In the genomic region with DNA sequence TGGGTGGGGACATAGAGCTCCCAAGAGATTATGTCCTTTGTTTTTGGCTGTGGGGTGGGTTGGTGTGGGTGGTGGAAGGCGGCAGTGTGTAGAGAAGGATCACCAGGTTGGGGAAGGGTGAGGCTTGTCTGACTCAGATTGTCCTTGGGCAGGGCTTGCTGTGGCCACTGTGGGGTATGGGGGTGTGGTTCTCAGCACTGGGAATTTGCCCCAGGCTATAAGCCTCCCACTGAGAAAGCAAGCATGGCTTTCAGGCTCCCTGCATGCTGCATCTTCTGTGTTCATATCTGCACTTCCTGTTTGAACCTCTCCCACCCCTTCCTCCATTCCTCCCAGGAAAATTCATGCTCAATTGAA, we compare ENCODE assay signal across 8 cellular contexts. TPM values are rescaled to one million over a fixed set of nuclear protein-coding genes. Genes with fewer than 3 reads are reported as not detected.
DNase-seq lines count a peak whose midpoint lies in the region; ATAC-seq and TF ChIP-seq lines count a peak whose summit lies in the region.

No MANE protein-coding gene starts in this region.

- TF ChIP-seq CTCF in Calu3 (IDR thresholded peaks at IDR 0.05; ENCODE audit: unreplicated experiment), result no peak

- BruUV-seq in Calu3 (replicated peaks; lab: Mats Ljungman, UMichigan), result no TSS peak

- H3K4me1 Mint-ChIP-seq in Calu3 (ENCODE audit: low read depth, unreplicated experiment), result peaks cover 61% of the 10 kb centered on the region
- H3K4me1 Mint-ChIP-seq in activated CD4-positive, alpha-beta memory T cell treated with anti-CD3 and anti-CD28 coated beads, Interleukin-2, amount 10 ng/mL, durations not matched to agents 7 days and 5 days, result peaks cover 44% of the 10 kb centered on the region

- peak overlapping the region; percentile 91 for H3K27ac Mint-ChIP-seq in Calu3 (ENCODE audit: unreplicated experiment)
- H3K27ac Mint-ChIP-seq in activated CD4-positive, alpha-beta memory T cell treated with anti-CD3 and anti-CD28 coated beads, Interleukin-2, amount 10 ng/mL, durations not matched to agents 7 days and 5 days, result peak overlapping the region; percentile 75

- peaks cover 2% of the 10 kb centered on the region for H3K9me3 Mint-ChIP-seq in Calu3 (ENCODE audit: low read depth, unreplicated experiment)
- peaks cover 1% of the 10 kb centered on the region for H3K9me3 Mint-ChIP-seq in activated CD4-positive, alpha-beta memory T cell treated with anti-CD3 and anti-CD28 coated beads, Interleukin-2, amount 10 ng/mL, durations not matched to agents 7 days and 5 days

- ATAC-seq in HG03342 (IDR thresholded peaks at IDR 0.05; ENCODE audit: unreplicated experiment) (peak; percentile 37), GM21515 (IDR thresholded peaks at IDR 0.05; ENCODE audit: unreplicated experiment) (no peak), HG03469 (IDR thresholded peaks at IDR 0.05; ENCODE audit: unreplicated experiment) (no peak)

- H3K4me3 Mint-ChIP-seq in Calu3 (ENCODE audit: low read depth, unreplicated experiment), result peak overlapping the region; percentile 56
- H3K4me3 Mint-ChIP-seq in activated CD4-positive, alpha-beta memory T cell treated with anti-CD3 and anti-CD28 coated beads, Interleukin-2, amount 10 ng/mL, durations not matched to agents 7 days and 5 days, result peak overlapping the region; percentile 1

- H3K27me3 Mint-ChIP-seq in Calu3 (ENCODE audit: unreplicated experiment), result no peaks in the 10 kb centered on the region
- no peaks in the 10 kb centered on the region for H3K27me3 Mint-ChIP-seq in activated CD4-positive, alpha-beta memory T cell treated with anti-CD3 and anti-CD28 coated beads, Interleukin-2, amount 10 ng/mL, durations not matched to agents 7 days and 5 days

- POLR2A ChIA-PET in activated CD4-positive, alpha-beta memory T cell treated with anti-CD3 and anti-CD28 coated beads, Interleukin-2, amount 10 ng/mL, durations not matched to agents 7 days and 5 days (lab: Charles Lee), result interaction anchor here (1.1 to 2.9 kb wide), 2 partner anchors 17 to 65 kb away, joined by 3 to 14 read pairs; a partner anchor contains a TSS

- peaks cover 10% of the 10 kb centered on the region for H3K36me3 Mint-ChIP-seq in Calu3 (ENCODE audit: insufficient read depth, unreplicated experiment)
- peaks cover 26% of the 10 kb centered on the region for H3K36me3 Mint-ChIP-seq in activated CD4-positive, alpha-beta memory T cell treated with anti-CD3 and anti-CD28 coated beads, Interleukin-2, amount 10 ng/mL, durations not matched to agents 7 days and 5 days (ENCODE audit: low read depth)

- intact Hi-C loops in Calu3 (cut with micrococcal nuclease; ENCODE audit: unreplicated experiment), result loop anchor here (5.0 kb wide), 1 partner anchor 86 kb away; no protein-coding TSS in a partner anchor

- CTCF ChIA-PET in Calu3 (lab: Charles Lee), result interaction anchor here (0.8 kb wide), 1 partner anchor 13 kb away, joined by 3 read pairs; no protein-coding TSS in a partner anchor
- CTCF ChIA-PET in activated CD4-positive, alpha-beta memory T cell treated with anti-CD3 and anti-CD28 coated beads, Interleukin-2, amount 10 ng/mL, durations not matched to agents 7 days and 5 days (lab: Charles Lee), result no interaction called here

- DNase-seq in Calu3, result peak; percentile 82
- peak; percentile 27 for DNase-seq in activated CD4-positive, alpha-beta memory T cell treated with anti-CD3 and anti-CD28 coated beads, Interleukin-2, amount 10 ng/mL, durations not matched to agents 7 days and 5 days
- peak; percentile 10 for DNase-seq in iPS-NIHi11 (ENCODE audit: low spot score)
- no peak for DNase-seq in NCI-H526 (lab: John Stamatoyannopoulos, UW)
- no peak for DNase-seq in NCI-H2171 (lab: John Stamatoyannopoulos, UW)

RNA-seq across cellular contexts. Expression of a gene that starts 34.9 kb away (rescaled TPM):
- 13.1 and 16.4 TPM in 2 replicates for total RNA-seq in Calu3 (2022)
- total RNA-seq in activated CD4-positive, alpha-beta memory T cell treated with anti-CD3 and anti-CD28 coated beads, Interleukin-2, amount 10 ng/mL, durations not matched to agents 7 days and 5 days, result 10 to 100 TPM; 14.6 to 16.3 TPM

Comparison
In these comparisons a context has a peak if more than half of its experiments do, and no peak if none do; other contexts are left out.
1. DNase-seq: peak in Calu3 (single experiment), activated CD4-positive, alpha-beta memory T cell treated with anti-CD3 and anti-CD28 coated beads, Interleukin-2, amount 10 ng/mL, durations not matched to agents 7 days and 5 days (single experiment) and iPS-NIHi11 (single experiment); none in NCI-H526 (0 of 2) and NCI-H2171 (single experiment).